In the genomic region with DNA sequence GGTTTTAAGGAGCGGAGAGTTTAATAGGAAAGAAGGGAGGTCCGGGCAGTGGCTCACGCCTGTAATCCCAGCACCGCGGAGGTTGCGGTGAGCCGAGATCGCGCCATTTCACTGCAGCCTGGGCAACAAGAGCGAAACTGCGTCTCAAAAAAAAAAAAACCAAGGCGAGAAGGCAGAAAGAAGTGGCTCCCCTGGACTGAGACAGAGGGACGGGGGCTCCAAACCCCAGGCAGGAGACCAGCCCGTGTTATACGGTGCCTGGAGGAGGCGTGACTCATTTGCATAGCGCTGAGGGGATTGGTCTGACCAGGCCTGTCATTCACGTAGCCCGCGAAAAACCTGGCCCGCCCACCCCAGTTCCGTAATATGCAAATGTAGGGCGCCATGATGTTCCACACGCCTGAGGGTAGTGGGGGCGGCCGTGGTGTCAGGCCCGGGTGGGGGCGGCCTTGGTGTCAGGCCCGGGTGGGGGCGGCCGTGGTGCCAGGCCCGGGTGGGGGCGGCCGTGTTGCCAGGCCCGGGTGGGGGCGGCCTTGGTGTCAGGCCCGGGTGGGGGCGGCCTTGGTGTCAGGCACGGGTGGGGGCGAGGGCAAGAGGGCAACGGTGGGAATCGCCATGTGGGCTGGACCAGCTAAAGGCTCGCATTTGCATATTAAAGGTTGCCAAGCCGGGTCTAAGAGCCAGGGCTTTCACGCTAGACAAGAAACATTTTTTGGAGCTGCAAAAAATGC, we compare ENCODE assay signal across 8 cellular contexts. TPM values are rescaled to one million over a fixed set of nuclear protein-coding genes. Genes with fewer than 3 reads are reported as not detected.
DNase-seq lines count a peak whose midpoint lies in the region; ATAC-seq lines count a peak whose summit lies in the region.

No MANE protein-coding gene starts in this region.

- DNase-seq in Ammon's horn (ENCODE audit: low spot score), result peak; percentile 97
- DNase-seq in HK-2 (ENCODE audit: unreplicated experiment), result peak; percentile 80
- peak; percentile 91 for DNase-seq in activated CD8-positive, alpha-beta memory T cell treated with anti-CD3 and anti-CD28 coated beads for 24 hours
- peak; percentile 62 to 92 (median 86) for DNase-seq in naive thymus-derived CD4-positive, alpha-beta T cell
- peak; percentile 88 for DNase-seq in stimulated activated naive B cell treated with anti-CD40 and anti-IgM and Interleukin-4, amounts not matched to agents 10 μg/mL and 1 μg/mL and 100 μg/mL, for 72 hours
- no peak for DNase-seq in nucleus accumbens (lab: John Stamatoyannopoulos, UW)

- no peaks in the 10 kb centered on the region for H3K27me3 ChIP-seq in naive thymus-derived CD4-positive, alpha-beta T cell (ENCODE audit: control insufficient read depth in 2 of 2, insufficient read depth in 2 of 2, low read length in 2 of 2)

- POLR2A ChIA-PET in naive thymus-derived CD4-positive, alpha-beta T cell (lab: Charles Lee), result no interaction called here

- peaks cover 3 to 9% of the 10 kb centered on the region in 2 donors for H3K4me1 ChIP-seq in naive thymus-derived CD4-positive, alpha-beta T cell (ENCODE audit: control insufficient read depth in 2 of 2, insufficient read depth in 2 of 2, low read length in 2 of 2)

- peaks cover 0 to under 1% (median 0%) of the 10 kb centered on the region in 5 donors for H3K27me3 Mint-ChIP-seq in naive thymus-derived CD4-positive, alpha-beta T cell
- peaks cover 8 to 15% of the 10 kb centered on the region in 2 donors for H3K27me3 Mint-ChIP-seq in stimulated activated naive B cell treated with anti-CD40 and anti-IgM and Interleukin-4, amounts not matched to agents 10 μg/mL and 1 μg/mL and 100 μg/mL, for 72 hours

- no peaks in the 10 kb centered on the region for H3K9me3 Mint-ChIP-seq in naive thymus-derived CD4-positive, alpha-beta T cell
- no peaks in the 10 kb centered on the region for H3K9me3 Mint-ChIP-seq in stimulated activated naive B cell treated with anti-CD40 and anti-IgM and Interleukin-4, amounts not matched to agents 10 μg/mL and 1 μg/mL and 100 μg/mL, for 72 hours

- peaks cover 0 to 14% (median 0%) of the 10 kb centered on the region in 3 experiments for H3K36me3 ChIP-seq in naive thymus-derived CD4-positive, alpha-beta T cell (ENCODE audit: control insufficient read depth in 2 of 3, insufficient read depth in 3 of 3, low read length in 3 of 3)

- H3K27ac ChIP-seq in naive thymus-derived CD4-positive, alpha-beta T cell (ENCODE audit: low read depth, low read length), result peak overlapping the region; percentile 65

- H3K27ac Mint-ChIP-seq in naive thymus-derived CD4-positive, alpha-beta T cell, result peak overlapping the region; percentile 74 to 98 (median 87)
- peak overlapping the region; percentile 98 for H3K27ac Mint-ChIP-seq in stimulated activated naive B cell treated with anti-CD40 and anti-IgM and Interleukin-4, amounts not matched to agents 10 μg/mL and 1 μg/mL and 100 μg/mL, for 72 hours

- peaks cover 19 to 45% (median 36%) of the 10 kb centered on the region in 7 donors for H3K4me1 Mint-ChIP-seq in naive thymus-derived CD4-positive, alpha-beta T cell
- H3K4me1 Mint-ChIP-seq in stimulated activated naive B cell treated with anti-CD40 and anti-IgM and Interleukin-4, amounts not matched to agents 10 μg/mL and 1 μg/mL and 100 μg/mL, for 72 hours, result peaks cover 10 to 37% of the 10 kb centered on the region in 2 donors

- peak overlapping the region; percentile 61 for H3K4me3 ChIP-seq in naive thymus-derived CD4-positive, alpha-beta T cell (ENCODE audit: low read length)

- peak overlapping the region; percentile 75 to 99 (median 94) for H3K4me3 Mint-ChIP-seq in naive thymus-derived CD4-positive, alpha-beta T cell
- peak overlapping the region; percentile 91 to 96 for H3K4me3 Mint-ChIP-seq in stimulated activated naive B cell treated with anti-CD40 and anti-IgM and Interleukin-4, amounts not matched to agents 10 μg/mL and 1 μg/mL and 100 μg/mL, for 72 hours

- H3K9me3 ChIP-seq in naive thymus-derived CD4-positive, alpha-beta T cell (ENCODE audit: control insufficient read depth in 2 of 3, low read length in 3 of 3), result no peaks in the 10 kb centered on the region

- CTCF ChIA-PET in naive thymus-derived CD4-positive, alpha-beta T cell (lab: Charles Lee), result no interaction called here

- intact Hi-C loops in naive thymus-derived CD4-positive, alpha-beta T cell (cut with micrococcal nuclease), result loop anchor here (1.0 kb wide), 3 partner anchors 35 to 104 kb away; partner anchors contain the start of genes GTPBP6 (in 2 of the 2) and PPP2R3B (in 1 of the 2)

- ATAC-seq in GM19452 (IDR thresholded peaks at IDR 0.05; ENCODE audit: unreplicated experiment), result peak; percentile 99
- peak; percentile 97 for ATAC-seq in esophagus mucosa
- peak; percentile 100 for ATAC-seq in naive thymus-derived CD4-positive, alpha-beta T cell
- peak; percentile 99 for ATAC-seq in stimulated activated naive B cell treated with anti-CD40 and anti-IgM and Interleukin-4, amounts not matched to agents 10 μg/mL and 1 μg/mL and 100 μg/mL, for 72 hours (replicated peaks)

- peaks cover 0 to 15% (median 6%) of the 10 kb centered on the region in 5 donors for H3K36me3 Mint-ChIP-seq in naive thymus-derived CD4-positive, alpha-beta T cell
- peaks cover under 1 to 8% of the 10 kb centered on the region in 2 donors for H3K36me3 Mint-ChIP-seq in stimulated activated naive B cell treated with anti-CD40 and anti-IgM and Interleukin-4, amounts not matched to agents 10 μg/mL and 1 μg/mL and 100 μg/mL, for 72 hours

RNA-seq across cellular contexts. Expression of gene PLCXD1, which starts 2.1 kb away (rescaled TPM):
- total RNA-seq in esophagus mucosa, result 17.8 TPM
- 10 to 100 TPM; 18.2 to 51.1 (median 40.6) TPM for total RNA-seq in naive thymus-derived CD4-positive, alpha-beta T cell
- 1 to 10 TPM; 3.2 to 8.4 TPM for polyA plus RNA-seq in naive thymus-derived CD4-positive, alpha-beta T cell

RNA-seq across cellular contexts. Expression of gene GTPBP6, which starts 35.3 kb away (rescaled TPM):
- total RNA-seq in esophagus mucosa, result 35.3 TPM
- 10 to 100 TPM; 52.1 to 95.2 (median 75.1) TPM for total RNA-seq in naive thymus-derived CD4-positive, alpha-beta T cell
- 10 to 100 TPM; 38.9 to 68.0 TPM for polyA plus RNA-seq in naive thymus-derived CD4-positive, alpha-beta T cell

Comparison
In these comparisons a context has a peak if more than half of its experiments do, and no peak if none do; other contexts are left out.
1. DNase-seq: peak in Ammon's horn (single experiment), HK-2 (single experiment), activated CD8-positive, alpha-beta memory T cell treated with anti-CD3 and anti-CD28 coated beads for 24 hours (single experiment), naive thymus-derived CD4-positive, alpha-beta T cell (9 of 9) and stimulated activated naive B cell treated with anti-CD40 and anti-IgM and Interleukin-4, amounts not matched to agents 10 μg/mL and 1 μg/mL and 100 μg/mL, for 72 hours (single experiment); none in nucleus accumbens (0 of 56).
2. Peak in every context shown above with its lines, with median percentiles within 50 percentile points of each other: ATAC-seq.